1 cellular context compared by ENCODE assay signal in the genomic region with DNA sequence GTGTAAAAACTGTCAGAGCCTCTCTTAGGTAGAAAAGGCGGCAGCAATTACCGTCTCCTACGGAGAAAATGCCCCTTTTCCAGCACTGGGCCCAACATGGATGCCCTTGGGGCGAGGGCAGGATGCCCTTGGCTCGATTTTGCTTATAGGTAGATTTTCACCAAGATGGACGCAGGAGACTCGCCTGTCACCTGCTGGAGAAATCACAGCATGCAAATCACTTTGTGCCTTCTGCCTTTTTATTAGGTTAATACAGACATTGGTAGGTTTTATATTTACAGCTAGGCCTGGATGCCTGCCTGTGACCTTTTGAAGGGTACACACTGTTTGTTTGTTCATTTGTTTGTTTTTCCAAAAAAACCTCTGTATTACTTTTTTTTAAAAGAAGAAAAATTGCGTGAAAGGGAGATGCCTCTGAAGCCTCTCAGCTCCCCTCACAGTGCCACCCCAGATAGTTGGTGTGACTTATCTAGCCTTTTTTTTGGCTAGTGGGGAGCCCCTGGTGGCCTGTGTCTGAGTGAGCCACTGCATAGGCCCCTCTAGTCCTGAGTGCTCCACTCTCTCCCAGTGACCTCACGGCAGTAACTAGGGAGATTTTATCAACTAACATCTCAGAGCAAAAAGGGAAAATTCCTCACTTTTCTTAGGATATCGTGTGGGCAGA.
TF ChIP-seq lines count a peak whose summit lies in the region.

No MANE protein-coding gene starts in this region.

TF ChIP-seq in liver, 16 proteins besides CTCF, POLR2A, EP300 and RAD21 (continued from another document):
- TF ChIP-seq, protein P1, sequence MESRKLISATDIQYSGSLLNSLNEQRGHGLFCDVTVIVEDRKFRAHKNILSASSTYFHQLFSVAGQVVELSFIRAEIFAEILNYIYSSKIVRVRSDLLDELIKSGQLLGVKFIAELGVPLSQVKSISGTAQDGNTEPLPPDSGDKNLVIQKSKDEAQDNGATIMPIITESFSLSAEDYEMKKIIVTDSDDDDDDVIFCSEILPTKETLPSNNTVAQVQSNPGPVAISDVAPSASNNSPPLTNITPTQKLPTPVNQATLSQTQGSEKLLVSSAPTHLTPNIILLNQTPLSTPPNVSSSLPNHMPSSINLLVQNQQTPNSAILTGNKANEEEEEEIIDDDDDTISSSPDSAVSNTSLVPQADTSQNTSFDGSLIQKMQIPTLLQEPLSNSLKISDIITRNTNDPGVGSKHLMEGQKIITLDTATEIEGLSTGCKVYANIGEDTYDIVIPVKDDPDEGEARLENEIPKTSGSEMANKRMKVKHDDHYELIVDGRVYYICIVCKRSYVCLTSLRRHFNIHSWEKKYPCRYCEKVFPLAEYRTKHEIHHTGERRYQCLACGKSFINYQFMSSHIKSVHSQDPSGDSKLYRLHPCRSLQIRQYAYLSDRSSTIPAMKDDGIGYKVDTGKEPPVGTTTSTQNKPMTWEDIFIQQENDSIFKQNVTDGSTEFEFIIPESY (IDR thresholded peaks at IDR 0.05): no peak
- TF ChIP-seq HNF4A (conservative IDR thresholded peaks at IDR 0.05) (peak; percentile 34 to 49), HNF4G (IDR thresholded peaks at IDR 0.05) (no peak), NR2F2 (IDR thresholded peaks at IDR 0.05) (no peak), SP1 (IDR thresholded peaks at IDR 0.05) (peak; percentile 75), RXRA (IDR thresholded peaks at IDR 0.05) (peak; percentile 77 to 78)
